Comparison of ENCODE assay signal across 8 cellular contexts in the genomic region with DNA sequence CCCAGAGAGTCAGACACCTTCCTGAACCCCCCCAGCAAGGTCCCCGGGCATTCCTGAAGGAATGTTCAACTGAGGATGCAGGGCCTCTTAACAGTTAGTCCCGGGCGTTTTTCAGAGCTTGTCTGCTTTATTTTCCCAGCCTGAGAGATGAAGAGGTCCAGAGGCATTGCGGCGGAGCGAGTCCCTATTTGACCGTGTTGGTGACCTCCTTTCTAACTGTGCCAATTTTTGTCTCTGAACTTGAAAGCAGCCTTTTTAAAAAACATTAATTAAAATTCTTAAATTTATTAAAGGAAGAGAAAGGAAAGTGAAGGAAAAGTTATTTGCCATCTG.
A peak's percentile ranks its signal among the peaks of the same experiment; 100 is the strongest.
DNase-seq lines count a peak whose midpoint lies in the region; ATAC-seq and TF ChIP-seq lines count a peak whose summit lies in the region.

No MANE protein-coding gene starts in this region.

- POLR2A ChIA-PET in AG04449 (lab: Yijun Ruan, JAX): interaction anchor here (0.5 to 0.8 kb wide), 3 partner anchors 9 to 338 kb away, joined by 3 read pairs; no protein-coding TSS in a partner anchor

- TF ChIP-seq CTCF in AG04449 (IDR thresholded peaks at IDR 0.05; ENCODE audit: insufficient read depth, low read length, missing control alignments) (no peak), foreskin fibroblast (IDR thresholded peaks at IDR 0.05; ENCODE audit: low read depth, low read length) (no peak), retinal pigment epithelial cell (conservative IDR thresholded peaks at IDR 0.05; ENCODE audit: low read depth, low read length) (no peak)

- H3K4me3 ChIP-seq in AG04449 (ENCODE audit: low read depth, low read length) (peak overlapping the region; percentile 83), foreskin fibroblast (ENCODE audit: low read depth in 1 of 2, low read length in 2 of 2) (peak overlapping the region; percentile 62 to 66), retinal pigment epithelial cell (ENCODE audit: low read length) (peak overlapping the region; percentile 82)

- CTCF ChIA-PET in AG04449 (lab: Yijun Ruan, JAX): interaction anchor here (0.7 to 1.7 kb wide), 4 partner anchors 10 to 351 kb away, joined by 3 to 7 read pairs (median 3); partner anchors contain the start of gene APBA1

- DNase-seq in AG04449 (ENCODE audit: low read depth, low spot score): no peak
- no peak for DNase-seq in foreskin fibroblast
- DNase-seq in retinal pigment epithelial cell (ENCODE audit: low read depth): no peak
- DNase-seq in activated CD4-positive, CD25-positive, alpha-beta regulatory T cell treated with anti-CD3 and anti-CD28 coated beads, Interleukin-2, amount 50 U/mL, for 72 hours: no peak
- DNase-seq in NOMO-1 treated with dmso at 0.1 percent for 144 hours (lab: John Stamatoyannopoulos, UW; ENCODE audit: unreplicated experiment): no peak

- peak; percentile 1 for ATAC-seq in GM21619 (IDR thresholded peaks at IDR 0.05; ENCODE audit: unreplicated experiment)
- peak; percentile 55 for ATAC-seq in SK-N-SH treated with all-trans-retinoic acid at 6 μM for 48 hours
- ATAC-seq in GM18520 (IDR thresholded peaks at IDR 0.05; ENCODE audit: unreplicated experiment): no peak

TF ChIP-seq in SK-N-SH treated with all-trans-retinoic acid at 6 μM for 48 hours, 23 proteins besides CTCF, POLR2A, EP300 and RAD21:
- TF ChIP-seq ZNF565 (CRISPR knock-in tag; conservative IDR thresholded peaks at IDR 0.05; ENCODE audit: low read depth) (no peak), CSDC2 (CRISPR knock-in tag; IDR thresholded peaks at IDR 0.05) (no peak), SNAI2 (CRISPR knock-in tag; IDR thresholded peaks at IDR 0.05) (no peak), PATZ1 (CRISPR knock-in tag; IDR thresholded peaks at IDR 0.05; ENCODE audit: borderline replicate concordance) (no peak), ZFP3 (CRISPR knock-in tag; IDR thresholded peaks at IDR 0.05) (no peak), ISL1 (CRISPR knock-in tag; IDR thresholded peaks at IDR 0.05) (no peak), ZC3H10 (CRISPR knock-in tag; IDR thresholded peaks at IDR 0.05) (no peak), ZFP30 (CRISPR knock-in tag; IDR thresholded peaks at IDR 0.05) (no peak), ZNF70 (CRISPR knock-in tag; IDR thresholded peaks at IDR 0.05) (no peak)
- TF ChIP-seq, protein P1, sequence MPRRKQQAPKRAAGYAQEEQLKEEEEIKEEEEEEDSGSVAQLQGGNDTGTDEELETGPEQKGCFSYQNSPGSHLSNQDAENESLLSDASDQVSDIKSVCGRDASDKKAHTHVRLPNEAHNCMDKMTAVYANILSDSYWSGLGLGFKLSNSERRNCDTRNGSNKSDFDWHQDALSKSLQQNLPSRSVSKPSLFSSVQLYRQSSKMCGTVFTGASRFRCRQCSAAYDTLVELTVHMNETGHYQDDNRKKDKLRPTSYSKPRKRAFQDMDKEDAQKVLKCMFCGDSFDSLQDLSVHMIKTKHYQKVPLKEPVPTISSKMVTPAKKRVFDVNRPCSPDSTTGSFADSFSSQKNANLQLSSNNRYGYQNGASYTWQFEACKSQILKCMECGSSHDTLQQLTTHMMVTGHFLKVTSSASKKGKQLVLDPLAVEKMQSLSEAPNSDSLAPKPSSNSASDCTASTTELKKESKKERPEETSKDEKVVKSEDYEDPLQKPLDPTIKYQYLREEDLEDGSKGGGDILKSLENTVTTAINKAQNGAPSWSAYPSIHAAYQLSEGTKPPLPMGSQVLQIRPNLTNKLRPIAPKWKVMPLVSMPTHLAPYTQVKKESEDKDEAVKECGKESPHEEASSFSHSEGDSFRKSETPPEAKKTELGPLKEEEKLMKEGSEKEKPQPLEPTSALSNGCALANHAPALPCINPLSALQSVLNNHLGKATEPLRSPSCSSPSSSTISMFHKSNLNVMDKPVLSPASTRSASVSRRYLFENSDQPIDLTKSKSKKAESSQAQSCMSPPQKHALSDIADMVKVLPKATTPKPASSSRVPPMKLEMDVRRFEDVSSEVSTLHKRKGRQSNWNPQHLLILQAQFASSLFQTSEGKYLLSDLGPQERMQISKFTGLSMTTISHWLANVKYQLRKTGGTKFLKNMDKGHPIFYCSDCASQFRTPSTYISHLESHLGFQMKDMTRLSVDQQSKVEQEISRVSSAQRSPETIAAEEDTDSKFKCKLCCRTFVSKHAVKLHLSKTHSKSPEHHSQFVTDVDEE (CRISPR knock-in tag; IDR thresholded peaks at IDR 0.05): no peak
- TF ChIP-seq, protein P2, sequence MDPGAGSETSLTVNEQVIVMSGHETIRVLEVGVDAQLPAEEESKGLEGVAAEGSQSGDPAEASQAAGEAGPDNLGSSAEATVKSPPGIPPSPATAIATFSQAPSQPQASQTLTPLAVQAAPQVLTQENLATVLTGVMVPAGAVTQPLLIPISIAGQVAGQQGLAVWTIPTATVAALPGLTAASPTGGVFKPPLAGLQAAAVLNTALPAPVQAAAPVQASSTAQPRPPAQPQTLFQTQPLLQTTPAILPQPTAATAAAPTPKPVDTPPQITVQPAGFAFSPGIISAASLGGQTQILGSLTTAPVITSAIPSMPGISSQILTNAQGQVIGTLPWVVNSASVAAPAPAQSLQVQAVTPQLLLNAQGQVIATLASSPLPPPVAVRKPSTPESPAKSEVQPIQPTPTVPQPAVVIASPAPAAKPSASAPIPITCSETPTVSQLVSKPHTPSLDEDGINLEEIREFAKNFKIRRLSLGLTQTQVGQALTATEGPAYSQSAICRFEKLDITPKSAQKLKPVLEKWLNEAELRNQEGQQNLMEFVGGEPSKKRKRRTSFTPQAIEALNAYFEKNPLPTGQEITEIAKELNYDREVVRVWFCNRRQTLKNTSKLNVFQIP (CRISPR knock-in tag; IDR thresholded peaks at IDR 0.05; ENCODE audit: borderline replicate concordance, low read depth): no peak
- TF ChIP-seq, protein P3, sequence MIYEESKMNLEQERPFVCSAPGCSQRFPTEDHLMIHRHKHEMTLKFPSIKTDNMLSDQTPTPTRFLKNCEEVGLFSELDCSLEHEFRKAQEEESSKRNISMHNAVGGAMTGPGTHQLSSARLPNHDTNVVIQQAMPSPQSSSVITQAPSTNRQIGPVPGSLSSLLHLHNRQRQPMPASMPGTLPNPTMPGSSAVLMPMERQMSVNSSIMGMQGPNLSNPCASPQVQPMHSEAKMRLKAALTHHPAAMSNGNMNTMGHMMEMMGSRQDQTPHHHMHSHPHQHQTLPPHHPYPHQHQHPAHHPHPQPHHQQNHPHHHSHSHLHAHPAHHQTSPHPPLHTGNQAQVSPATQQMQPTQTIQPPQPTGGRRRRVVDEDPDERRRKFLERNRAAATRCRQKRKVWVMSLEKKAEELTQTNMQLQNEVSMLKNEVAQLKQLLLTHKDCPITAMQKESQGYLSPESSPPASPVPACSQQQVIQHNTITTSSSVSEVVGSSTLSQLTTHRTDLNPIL (CRISPR knock-in tag; IDR thresholded peaks at IDR 0.05; ENCODE audit: low read depth): no peak
